24 cellular contexts compared by ENCODE assay signal in genomic region chr7:48471206-48471605, GRCh38.
DNase-seq lines count a peak whose midpoint lies in the region; ATAC-seq and TF ChIP-seq lines count a peak whose summit lies in the region.
"Had no signal": no experiment of that assay in that cellular context is flagged by ENCODE, and none has a peak within 500 bp of the region (broad histone marks: within the 10 kb centered on the region; RNA-seq: fewer than 3 reads in every experiment).

No MANE protein-coding gene starts in this region.

- peaks cover 24% of the 10 kb centered on the region for H3K4me1 Mint-ChIP-seq in brain
- peaks cover 39% of the 10 kb centered on the region for H3K4me1 Mint-ChIP-seq in neural progenitor cell

- H3K36me3 Mint-ChIP-seq in brain = no peaks in the 10 kb centered on the region
- H3K36me3 Mint-ChIP-seq in neural progenitor cell = peaks cover 2% of the 10 kb centered on the region
- H3K36me3 Mint-ChIP-seq: CD4-positive, CD25-positive, alpha-beta regulatory T cell had no signal

- H3K4me2 ChIP-seq in neural progenitor cell = peak overlapping the region; percentile 40
- H3K4me2 ChIP-seq: BLaER1, GM23338, SK-N-SH had no signal

- H3K4me3 Mint-ChIP-seq in brain (no peak overlapping the region), neural progenitor cell (no peak overlapping the region)
- H3K4me3 Mint-ChIP-seq: CD4-positive, CD25-positive, alpha-beta regulatory T cell; GM23338 had no signal

- H3K27me3 ChIP-seq in neural progenitor cell = no peaks in the 10 kb centered on the region
- H3K27me3 ChIP-seq: BLaER1 had no signal

- H3K9me3 ChIP-seq in neural progenitor cell (ENCODE audit: low read depth) = no peaks in the 10 kb centered on the region
- H3K9me3 ChIP-seq: BLaER1, SK-N-SH had no signal

- H3K9me3 Mint-ChIP-seq in brain (no peaks in the 10 kb centered on the region), neural progenitor cell (peaks cover 3% of the 10 kb centered on the region)

- H3K36me3 ChIP-seq in neural progenitor cell = no peaks in the 10 kb centered on the region
- H3K36me3 ChIP-seq: BLaER1 had no signal

- H3K27ac ChIP-seq in neural progenitor cell = peak overlapping the region; percentile 53
- H3K27ac ChIP-seq: BLaER1, RWPE1 had no signal

- H3K4me3 ChIP-seq in neural progenitor cell = no peak overlapping the region
- H3K4me3 ChIP-seq: BLaER1, GM23338 had no signal

- H3K79me2 ChIP-seq in neural progenitor cell (ENCODE audit: low read depth) = no peaks in the 10 kb centered on the region

- no peak overlapping the region for H2AFZ ChIP-seq in neural progenitor cell (replicated peaks)
- H2AFZ ChIP-seq: GM23338 had no signal

- no peak overlapping the region for H3K9ac ChIP-seq in neural progenitor cell
- H3K9ac ChIP-seq: BLaER1, SK-N-SH had no signal

- H3K27ac Mint-ChIP-seq in brain = peak overlapping the region in 3 of 5 experiments; percentile 32 to 61 (median 61)
- no peak overlapping the region for H3K27ac Mint-ChIP-seq in neural progenitor cell
- H3K27ac Mint-ChIP-seq: CD4-positive, CD25-positive, alpha-beta regulatory T cell; GM23338 had no signal

- DNase-seq in SHP77 treated with DMSO at 0.1 percent for 48 hours (lab: John Stamatoyannopoulos, UW) = peak; percentile 12
- no peak for DNase-seq in SHP77 (lab: John Stamatoyannopoulos, UW)
- peak; percentile 38 for DNase-seq in neural progenitor cell (ENCODE audit: low spot score)
- DNase-seq in NCI-H1930 (lab: John Stamatoyannopoulos, UW) = no peak
- DNase-seq in cerebellar nuclear complex (lab: John Stamatoyannopoulos, UW) = no peak
- DNase-seq: 8988T; CD4-positive, CD25-positive, alpha-beta regulatory T cell; HCEC 1CT; IMR-90; KG1; MM.1S; NCI-H1417 treated with DMSO at 0.1 percent for 48 hours; NCI-H1694 treated with DMSO at 0.1 percent for 48 hours; NCI-H2081 treated with DMSO at 0.1 percent for 48 hours; NCI-H524; NCI-H774; SIG-M5; SK-N-SH; SW 1271 had no signal

- H3K4me1 ChIP-seq in neural progenitor cell = peaks cover 58% of the 10 kb centered on the region
- H3K4me1 ChIP-seq: BLaER1 had no signal

- H3F3A ChIP-seq in neural progenitor cell (ENCODE audit: low read depth) = peaks cover 10% of the 10 kb centered on the region

- H3K27me3 Mint-ChIP-seq in brain (no peaks in the 10 kb centered on the region), neural progenitor cell (ENCODE audit: insufficient read depth, low read depth) (peaks cover 2% of the 10 kb centered on the region)

- H4K20me1 ChIP-seq in neural progenitor cell (ENCODE audit: low read depth) = no peaks in the 10 kb centered on the region
- H4K20me1 ChIP-seq: BLaER1 had no signal

- ATAC-seq in GM18502 (IDR thresholded peaks at IDR 0.05; ENCODE audit: poor library complexity, unreplicated experiment) = no peak
- ATAC-seq: GM23338 had no signal

- TF ChIP-seq CTCF in brain (conservative IDR thresholded peaks at IDR 0.05) = no peak
- no peak for TF ChIP-seq CTCF in neural progenitor cell (IDR thresholded peaks at IDR 0.05)

Comparison
In these comparisons a context has a peak if more than half of its experiments do, and no peak if none do; other contexts are left out.
1. DNase-seq: peak in SHP77 treated with DMSO at 0.1 percent for 48 hours (single experiment) and neural progenitor cell (single experiment); none in SHP77 (0 of 2), NCI-H1930 (0 of 2) and cerebellar nuclear complex (0 of 2).